ENCODE assay signal across 1 cellular context in the genomic region with DNA sequence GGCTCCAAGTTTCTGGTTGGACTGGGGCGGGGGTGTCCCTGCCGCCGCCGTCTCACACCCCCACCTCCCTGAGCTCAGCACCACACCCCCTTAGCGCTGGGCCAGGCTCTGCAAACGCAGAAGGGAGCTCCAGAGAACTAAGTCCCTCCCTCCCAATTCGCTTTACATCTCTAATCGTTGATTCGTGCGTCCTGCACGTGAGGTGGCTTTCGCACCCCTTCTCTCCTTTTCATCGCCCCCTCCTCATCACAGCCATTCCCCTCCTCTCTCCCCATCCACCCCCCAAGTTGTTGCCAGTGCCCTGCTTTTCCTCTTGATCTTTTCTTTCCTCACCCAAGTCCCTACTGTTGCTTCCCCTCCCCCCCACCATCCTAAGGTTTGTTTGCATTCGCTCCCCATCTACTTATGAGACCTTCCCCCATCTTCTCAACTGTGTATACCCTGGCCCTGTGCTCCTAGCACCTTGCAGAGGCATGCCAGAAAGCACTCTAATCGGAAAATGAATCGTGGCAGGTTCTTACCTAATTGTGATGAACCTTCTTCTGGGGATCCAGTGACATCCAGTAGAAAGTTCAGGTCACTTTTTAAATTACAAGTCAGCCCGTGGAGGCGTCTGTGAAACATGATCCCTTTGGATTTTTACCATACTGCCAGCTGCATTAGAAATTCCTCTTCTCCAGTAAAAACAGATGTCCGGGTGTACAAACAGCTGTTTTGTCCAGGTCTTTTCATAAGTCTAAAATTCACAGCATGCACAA.
TF ChIP-seq lines count a peak whose summit lies in the region.

No MANE protein-coding gene starts in this region.

TF ChIP-seq in K562, 482 proteins besides CTCF, POLR2A, EP300 and RAD21 (continued from another document):
- TF ChIP-seq, protein P1, sequence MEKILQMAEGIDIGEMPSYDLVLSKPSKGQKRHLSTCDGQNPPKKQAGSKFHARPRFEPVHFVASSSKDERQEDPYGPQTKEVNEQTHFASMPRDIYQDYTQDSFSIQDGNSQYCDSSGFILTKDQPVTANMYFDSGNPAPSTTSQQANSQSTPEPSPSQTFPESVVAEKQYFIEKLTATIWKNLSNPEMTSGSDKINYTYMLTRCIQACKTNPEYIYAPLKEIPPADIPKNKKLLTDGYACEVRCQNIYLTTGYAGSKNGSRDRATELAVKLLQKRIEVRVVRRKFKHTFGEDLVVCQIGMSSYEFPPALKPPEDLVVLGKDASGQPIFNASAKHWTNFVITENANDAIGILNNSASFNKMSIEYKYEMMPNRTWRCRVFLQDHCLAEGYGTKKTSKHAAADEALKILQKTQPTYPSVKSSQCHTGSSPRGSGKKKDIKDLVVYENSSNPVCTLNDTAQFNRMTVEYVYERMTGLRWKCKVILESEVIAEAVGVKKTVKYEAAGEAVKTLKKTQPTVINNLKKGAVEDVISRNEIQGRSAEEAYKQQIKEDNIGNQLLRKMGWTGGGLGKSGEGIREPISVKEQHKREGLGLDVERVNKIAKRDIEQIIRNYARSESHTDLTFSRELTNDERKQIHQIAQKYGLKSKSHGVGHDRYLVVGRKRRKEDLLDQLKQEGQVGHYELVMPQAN (IDR thresholded peaks at IDR 0.05; ENCODE audit: borderline replicate concordance) = peak; percentile 74
- TF ChIP-seq HNRNPK (IDR thresholded peaks at IDR 0.05; ENCODE audit: low read depth, low read length, poor library complexity, severe bottlenecking) (peak; percentile 21), FOXJ2 (tag; IDR thresholded peaks at IDR 0.05) (peak; percentile 35; the same call in 1 of the 2 replicates), ZNF253 (CRISPR knock-in tag; conservative IDR thresholded peaks at IDR 0.05) (no peak), NCOA1 (IDR thresholded peaks at IDR 0.05; ENCODE audit: low read depth) (peak; percentile 30; the same call in 1 of the 2 replicates), ZBTB7A (IDR thresholded peaks at IDR 0.05; ENCODE audit: borderline replicate concordance, control insufficient read depth, low read depth, low read length) (peak; percentile 65; the same call in 1 of the 2 replicates), KDM1A (IDR thresholded peaks at IDR 0.05) (peak in 1 of 2 experiments; percentile 34; a peak in 1 of 4 replicates)
- TF ChIP-seq, protein P2, sequence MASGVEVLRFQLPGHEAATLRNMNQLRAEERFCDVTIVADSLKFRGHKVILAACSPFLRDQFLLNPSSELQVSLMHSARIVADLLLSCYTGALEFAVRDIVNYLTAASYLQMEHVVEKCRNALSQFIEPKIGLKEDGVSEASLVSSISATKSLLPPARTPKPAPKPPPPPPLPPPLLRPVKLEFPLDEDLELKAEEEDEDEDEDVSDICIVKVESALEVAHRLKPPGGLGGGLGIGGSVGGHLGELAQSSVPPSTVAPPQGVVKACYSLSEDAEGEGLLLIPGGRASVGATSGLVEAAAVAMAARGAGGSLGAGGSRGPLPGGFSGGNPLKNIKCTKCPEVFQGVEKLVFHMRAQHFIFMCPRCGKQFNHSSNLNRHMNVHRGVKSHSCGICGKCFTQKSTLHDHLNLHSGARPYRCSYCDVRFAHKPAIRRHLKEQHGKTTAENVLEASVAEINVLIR (CRISPR knock-in tag; IDR thresholded peaks at IDR 0.05) = no peak
- TF ChIP-seq, protein P3, sequence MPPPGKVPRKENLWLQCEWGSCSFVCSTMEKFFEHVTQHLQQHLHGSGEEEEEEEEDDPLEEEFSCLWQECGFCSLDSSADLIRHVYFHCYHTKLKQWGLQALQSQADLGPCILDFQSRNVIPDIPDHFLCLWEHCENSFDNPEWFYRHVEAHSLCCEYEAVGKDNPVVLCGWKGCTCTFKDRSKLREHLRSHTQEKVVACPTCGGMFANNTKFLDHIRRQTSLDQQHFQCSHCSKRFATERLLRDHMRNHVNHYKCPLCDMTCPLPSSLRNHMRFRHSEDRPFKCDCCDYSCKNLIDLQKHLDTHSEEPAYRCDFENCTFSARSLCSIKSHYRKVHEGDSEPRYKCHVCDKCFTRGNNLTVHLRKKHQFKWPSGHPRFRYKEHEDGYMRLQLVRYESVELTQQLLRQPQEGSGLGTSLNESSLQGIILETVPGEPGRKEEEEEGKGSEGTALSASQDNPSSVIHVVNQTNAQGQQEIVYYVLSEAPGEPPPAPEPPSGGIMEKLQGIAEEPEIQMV (tag; conservative IDR thresholded peaks at IDR 0.05; ENCODE audit: low read depth) = 0 out of 2 replicates have a peak, but pooled peaks have one; percentile 48
- TF ChIP-seq, protein P4, sequence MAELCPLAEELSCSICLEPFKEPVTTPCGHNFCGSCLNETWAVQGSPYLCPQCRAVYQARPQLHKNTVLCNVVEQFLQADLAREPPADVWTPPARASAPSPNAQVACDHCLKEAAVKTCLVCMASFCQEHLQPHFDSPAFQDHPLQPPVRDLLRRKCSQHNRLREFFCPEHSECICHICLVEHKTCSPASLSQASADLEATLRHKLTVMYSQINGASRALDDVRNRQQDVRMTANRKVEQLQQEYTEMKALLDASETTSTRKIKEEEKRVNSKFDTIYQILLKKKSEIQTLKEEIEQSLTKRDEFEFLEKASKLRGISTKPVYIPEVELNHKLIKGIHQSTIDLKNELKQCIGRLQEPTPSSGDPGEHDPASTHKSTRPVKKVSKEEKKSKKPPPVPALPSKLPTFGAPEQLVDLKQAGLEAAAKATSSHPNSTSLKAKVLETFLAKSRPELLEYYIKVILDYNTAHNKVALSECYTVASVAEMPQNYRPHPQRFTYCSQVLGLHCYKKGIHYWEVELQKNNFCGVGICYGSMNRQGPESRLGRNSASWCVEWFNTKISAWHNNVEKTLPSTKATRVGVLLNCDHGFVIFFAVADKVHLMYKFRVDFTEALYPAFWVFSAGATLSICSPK (IDR thresholded peaks at IDR 0.05; ENCODE audit: borderline replicate concordance) = peak; percentile 84; the same call in 1 of the 2 replicates
